8 cellular contexts compared by ENCODE assay signal in genomic region chr11:62025429-62026105, GRCh38. TPM values are rescaled to one million over a fixed set of nuclear protein-coding genes. Genes with fewer than 3 reads are reported as not detected.
A peak's percentile ranks its signal among the peaks of the same experiment; 100 is the strongest.
DNase-seq lines count a peak whose midpoint lies in the region; ATAC-seq and TF ChIP-seq lines count a peak whose summit lies in the region.

No MANE protein-coding gene starts in this region.

- peaks cover 2% of the 10 kb centered on the region for H3K9me3 ChIP-seq in trophoblast cell (ENCODE audit: insufficient read depth, low read depth, low read length)
- peaks cover 0 to 16% (median 0%) of the 10 kb centered on the region in 4 donors for H3K9me3 ChIP-seq in tibial nerve

- no peak overlapping the region for H3K27ac Mint-ChIP-seq in GM23338

- no peak for ATAC-seq in GM23338

- H4K8ac ChIP-seq in trophoblast cell (ENCODE audit: low read depth, low read length): no peak overlapping the region

- no peak overlapping the region for H3K4me3 Mint-ChIP-seq in GM23338

- H3K36me3 ChIP-seq in BJ (ENCODE audit: control insufficient read depth, insufficient read depth, low read length) (no peaks in the 10 kb centered on the region), GM23338 (ENCODE audit: insufficient read depth) (no peaks in the 10 kb centered on the region), trophoblast cell (ENCODE audit: control insufficient read depth in 1 of 2, insufficient read depth in 2 of 2, low read length in 2 of 2) (no peaks in the 10 kb centered on the region), tibial nerve (no peaks in the 10 kb centered on the region)

- H3K79me1 ChIP-seq in trophoblast cell (ENCODE audit: low read length): no peaks in the 10 kb centered on the region

- no peak overlapping the region for H3K18ac ChIP-seq in trophoblast cell (ENCODE audit: low read length)

- peaks cover 5% of the 10 kb centered on the region; the same call in 1 of the 2 replicates for H3K4me1 ChIP-seq in GM23338 (ENCODE audit: insufficient read depth)
- peaks cover 0 to 6% of the 10 kb centered on the region in 2 experiments for H3K4me1 ChIP-seq in trophoblast cell (ENCODE audit: control insufficient read depth in 1 of 2, insufficient read depth in 2 of 2, low read length in 2 of 2)
- H3K4me1 ChIP-seq in tibial nerve: no peaks in the 10 kb centered on the region

- H2BK5ac ChIP-seq in trophoblast cell (ENCODE audit: low read depth, low read length, poor library complexity): no peak overlapping the region

- H2BK120ac ChIP-seq in trophoblast cell (ENCODE audit: insufficient read depth, low read length, poor library complexity): no peak overlapping the region

- peak; percentile 90 to 92 for TF ChIP-seq EP300 in tibial nerve (IDR thresholded peaks at IDR 0.05)

- peaks cover 25% of the 10 kb centered on the region for H3K9me3 Mint-ChIP-seq in GM23338

- POLR2A ChIA-PET in BJ (lab: Charles Lee): interaction anchor here (1.3 kb wide), 1 partner anchor 58 kb away, joined by 3 read pairs; no protein-coding TSS in a partner anchor

- TF ChIP-seq CTCF in BJ (IDR thresholded peaks at IDR 0.05; ENCODE audit: insufficient read depth, low read depth, low read length): no peak
- TF ChIP-seq CTCF in GM23338 (conservative IDR thresholded peaks at IDR 0.05; ENCODE audit: low read depth in 2 of 2): no peak
- no peak for TF ChIP-seq CTCF in fibroblast of mammary gland (conservative IDR thresholded peaks at IDR 0.05; ENCODE audit: control insufficient read depth, insufficient read depth, low read depth, low read length)
- TF ChIP-seq CTCF in tibial nerve (IDR thresholded peaks at IDR 0.05): peak in 1 of 5 experiments; percentile 9

- no peak overlapping the region for H3K14ac ChIP-seq in trophoblast cell (ENCODE audit: low read length)

- peaks cover 4% of the 10 kb centered on the region; the same call in 2 of the 3 replicates for H3K36me3 Mint-ChIP-seq in GM23338 (ENCODE audit: low read depth)

- H3K4me3 ChIP-seq in BJ (ENCODE audit: low read depth, low read length) (no peak overlapping the region), GM23338 (no peak overlapping the region), fibroblast of mammary gland (ENCODE audit: control insufficient read depth, low read depth, low read length) (peak overlapping the region; percentile 10), trophoblast cell (ENCODE audit: low read depth, low read length) (no peak overlapping the region), tibial nerve (no peak overlapping the region)

- H4K91ac ChIP-seq in trophoblast cell (ENCODE audit: low read depth, low read length): no peak overlapping the region

- H2AFZ ChIP-seq in GM23338 (peak overlapping the region; percentile 83), trophoblast cell (ENCODE audit: insufficient read depth, low read length, poor library complexity) (no peak overlapping the region)

- H3K9me2 ChIP-seq in GM23338 (ENCODE audit: insufficient read depth): no peaks in the 10 kb centered on the region

- H3K79me2 ChIP-seq in GM23338 (replicated peaks; ENCODE audit: insufficient read depth) (no peaks in the 10 kb centered on the region), trophoblast cell (ENCODE audit: control insufficient read depth, insufficient read depth, low read length, poor library complexity) (no peaks in the 10 kb centered on the region)

- H3K27ac ChIP-seq in GM23338 (ENCODE audit: low read depth) (no peak overlapping the region), trophoblast cell (ENCODE audit: low read depth, low read length) (no peak overlapping the region), tibial nerve (peak overlapping the region in 3 of 4 donors; percentile 72 to 74 (median 73))

- H3K4me2 ChIP-seq in GM23338 (no peak overlapping the region), trophoblast cell (ENCODE audit: low read length) (peak overlapping the region; percentile 21)

- no peaks in the 10 kb centered on the region for H3F3A ChIP-seq in GM23338 (replicated peaks; ENCODE audit: low read depth)

- peaks cover 8% of the 10 kb centered on the region; the same call in 2 of the 3 replicates for H3K4me1 Mint-ChIP-seq in GM23338

- CTCF ChIA-PET in BJ (lab: Yijun Ruan, JAX): interaction anchor here (1.2 to 1.5 kb wide), 4 partner anchors 56 to 155 kb away, joined by 3 to 4 read pairs (median 4); no protein-coding TSS in a partner anchor

- H3K4ac ChIP-seq in trophoblast cell (ENCODE audit: low read depth, low read length): no peak overlapping the region

- no CpG with 5 or more reads among the region's 13 CpGs for WGBS in trophoblast cell (ENCODE audit: extremely low coverage, insufficient coverage, insufficient read length)
- WGBS in tibial nerve, 2 donors: 40 to 49% methylated on average over 13 of the region's 13 CpGs

- no peak overlapping the region for H4K12ac ChIP-seq in trophoblast cell (ENCODE audit: low read depth, low read length)

- H4K20me1 ChIP-seq in GM23338 (replicated peaks; ENCODE audit: insufficient read depth): no peaks in the 10 kb centered on the region

- H3K27me3 ChIP-seq in BJ (ENCODE audit: control insufficient read depth, insufficient read depth, low read length) (peaks cover 2% of the 10 kb centered on the region; the same call in 1 of the 2 replicates), GM23338 (ENCODE audit: insufficient read depth) (no peaks in the 10 kb centered on the region), trophoblast cell (ENCODE audit: insufficient read depth, low read length) (no peaks in the 10 kb centered on the region), tibial nerve (no peaks in the 10 kb centered on the region)

- no peak overlapping the region for H2AK5ac ChIP-seq in trophoblast cell (ENCODE audit: low read length)

- H3K9ac ChIP-seq in trophoblast cell (ENCODE audit: low read length): no peak overlapping the region

- TF ChIP-seq POLR2A in tibial nerve (IDR thresholded peaks at IDR 0.05): no peak

- no peak overlapping the region for H2BK12ac ChIP-seq in trophoblast cell (ENCODE audit: low read length)

- peaks cover 13% of the 10 kb centered on the region for H3K27me3 Mint-ChIP-seq in GM23338 (ENCODE audit: insufficient read depth, low read depth, poor library complexity)

- no peak overlapping the region for H3K23ac ChIP-seq in trophoblast cell (ENCODE audit: low read length)

- peak; percentile 86 for DNase-seq in BJ (ENCODE audit: low read depth)
- DNase-seq in GM23338 (ENCODE audit: low spot score): no peak
- peak; percentile 87 for DNase-seq in NK-92 treated with Interleukin-12 subunit alpha and Interleukin-12 subunit beta, amount 100 ng/mL, for 24 hours (lab: John Stamatoyannopoulos, UW)
- peak; percentile 35 for DNase-seq in activated T-cell treated with anti-CD3 and anti-CD28 coated beads for 24 hours (ENCODE audit: low read depth)
- DNase-seq in fibroblast of mammary gland (ENCODE audit: low read depth): peak; percentile 97
- peak; percentile 96 to 97 for DNase-seq in trophoblast cell
- DNase-seq in tibial nerve (ENCODE audit: low spot score in 2 of 2): peak; percentile 32 to 63
- no peak for DNase-seq in NCI-H510A treated with DMSO at 0.1 percent for 48 hours (lab: John Stamatoyannopoulos, UW)

TF ChIP-seq in GM23338, 12 proteins besides CTCF, POLR2A, EP300 and RAD21 (continues in another document):
- TF ChIP-seq ZNF114 (CRISPR knock-in tag; IDR thresholded peaks at IDR 0.05) (no peak), JUNB (IDR thresholded peaks at IDR 0.05; ENCODE audit: unreplicated experiment) (no peak), REST (IDR thresholded peaks at IDR 0.05; ENCODE audit: unreplicated experiment) (no peak), NANOG (IDR thresholded peaks at IDR 0.05; ENCODE audit: borderline replicate concordance) (no peak), ETS1 (IDR thresholded peaks at IDR 0.05) (no peak), STAT1 (IDR thresholded peaks at IDR 0.05; ENCODE audit: unreplicated experiment) (no peak), EZH2phosphoT487 (IDR thresholded peaks at IDR 0.05; ENCODE audit: unreplicated experiment) (no peak), POLR2AphosphoS5 (IDR thresholded peaks at IDR 0.05; ENCODE audit: low read depth) (no peak), CREB1 (CRISPR knock-in tag; IDR thresholded peaks at IDR 0.05; ENCODE audit: low read depth) (no peak)

RNA-seq across cellular contexts. Expression of gene FTH1, which starts 58.1 kb away (rescaled TPM):
- polyA plus RNA-seq in BJ (2011; rRNA removed) (1,472 and 1,806 TPM in 2 replicates), GM23338 (2016; fragmentation: Nextera tagmentation; extraction: Ambion mirVana) (2,531 and 2,750 TPM in 2 replicates)
- 725 and 1,367 TPM in 2 replicates for polyA minus RNA-seq in BJ (2011; rRNA and poly(A)+ RNA removed)
- 718 and 839 TPM in 2 replicates for total RNA-seq in GM23338 (2014; rRNA removed; shearing (Covaris generic))
- 4,036 and 4,076 TPM in 2 replicates for polyA plus RNA-seq in trophoblast cell (2013)
- total RNA-seq in tibial nerve: 1,000 to 10,000 TPM; 3,872 to 5,003 (median 4,779) TPM

Comparison
In these comparisons a context has a peak if more than half of its experiments do, and no peak if none do; other contexts are left out.
1. DNase-seq: peak in BJ (single experiment), NK-92 treated with Interleukin-12 subunit alpha and Interleukin-12 subunit beta, amount 100 ng/mL, for 24 hours (single experiment), activated T-cell treated with anti-CD3 and anti-CD28 coated beads for 24 hours (single experiment), fibroblast of mammary gland (single experiment), trophoblast cell (2 of 2) and tibial nerve (2 of 2); none in GM23338 (single experiment) and NCI-H510A treated with DMSO at 0.1 percent for 48 hours (single experiment).
2. H3K27ac ChIP-seq: peak in tibial nerve (3 of 4); none in GM23338 (single experiment) and trophoblast cell (single experiment).